In genomic region chr19:8529369-8530006, GRCh38 we compare ENCODE assay signal across 2 cellular contexts.
TF ChIP-seq lines count a peak whose summit lies in the region.

No MANE protein-coding gene starts in this region.

TF ChIP-seq in GM23338, 12 proteins besides CTCF, POLR2A, EP300 and RAD21:
- no peak for TF ChIP-seq EZH2phosphoT487 (IDR thresholded peaks at IDR 0.05; ENCODE audit: unreplicated experiment)
- TF ChIP-seq ZNF462 (CRISPR knock-in tag; IDR thresholded peaks at IDR 0.05): no peak
- TF ChIP-seq CREB1 (CRISPR knock-in tag; IDR thresholded peaks at IDR 0.05; ENCODE audit: low read depth): no peak
- no peak for TF ChIP-seq ZNF331 (CRISPR knock-in tag; IDR thresholded peaks at IDR 0.05; ENCODE audit: low read depth)
- no peak for TF ChIP-seq REST (IDR thresholded peaks at IDR 0.05; ENCODE audit: unreplicated experiment)
- no peak for TF ChIP-seq EZH2 (IDR thresholded peaks at IDR 0.05; ENCODE audit: low read depth, unreplicated experiment)
- TF ChIP-seq JUNB (IDR thresholded peaks at IDR 0.05; ENCODE audit: unreplicated experiment): no peak
- TF ChIP-seq POLR2AphosphoS5 (IDR thresholded peaks at IDR 0.05; ENCODE audit: low read depth): no peak
- no peak for TF ChIP-seq ETS1 (IDR thresholded peaks at IDR 0.05)
- TF ChIP-seq NANOG (IDR thresholded peaks at IDR 0.05; ENCODE audit: borderline replicate concordance): no peak
- no peak for TF ChIP-seq ZNF114 (CRISPR knock-in tag; IDR thresholded peaks at IDR 0.05)
- TF ChIP-seq STAT1 (IDR thresholded peaks at IDR 0.05; ENCODE audit: unreplicated experiment): no peak
TF ChIP-seq in GM23338: peak in this region for 0.

TF ChIP-seq in K562, 482 proteins besides CTCF, POLR2A, EP300 and RAD21:
- TF ChIP-seq PYGO2 (tag; IDR thresholded peaks at IDR 0.05) (no peak), ZNF445 (CRISPR knock-in tag; IDR thresholded peaks at IDR 0.05; ENCODE audit: low read depth) (no peak), ZEB2 (IDR thresholded peaks at IDR 0.05) (peak; percentile 80)
